19 cellular contexts compared by ENCODE assay signal in the genomic region with DNA sequence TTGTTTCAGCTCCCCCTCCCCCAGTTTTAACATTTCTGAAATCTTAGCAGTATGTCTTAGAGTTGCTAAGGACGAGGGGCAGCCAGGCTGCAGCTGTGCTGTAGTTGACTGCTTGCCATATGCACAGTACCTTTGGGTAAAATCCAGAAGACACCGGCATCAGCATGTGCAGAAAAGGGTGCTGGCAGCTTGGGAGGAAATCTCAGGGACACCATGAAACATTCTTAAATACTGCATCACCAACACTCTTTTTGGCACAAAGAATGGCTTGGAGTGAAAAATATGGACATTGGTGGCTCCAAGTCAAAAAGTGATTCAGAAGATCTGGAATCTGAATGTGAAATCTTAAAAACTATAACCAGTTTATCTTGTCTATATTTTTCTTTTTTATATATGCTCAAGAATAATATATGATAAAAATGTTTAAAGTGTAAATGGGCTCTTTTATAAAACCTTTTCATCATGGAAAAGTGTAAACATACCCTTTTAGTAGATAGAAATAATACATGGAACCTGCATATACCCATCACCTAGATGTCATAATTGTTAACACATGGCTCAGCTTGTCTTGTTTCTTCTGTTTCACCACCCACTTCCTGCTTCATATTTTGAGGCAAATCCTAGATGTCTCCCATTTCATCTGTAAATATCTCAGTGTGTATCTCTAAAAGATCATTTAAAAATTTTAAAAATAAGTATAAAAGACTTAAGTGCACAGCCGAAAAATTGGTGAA. TPM values are rescaled to one million over a fixed set of nuclear protein-coding genes. Genes with fewer than 3 reads are reported as not detected.
DNase-seq lines count a peak whose midpoint lies in the region; ATAC-seq lines count a peak whose summit lies in the region.
"Had no signal": no experiment of that assay in that cellular context is flagged by ENCODE, and none has a peak within 500 bp of the region (broad histone marks: within the 10 kb centered on the region; RNA-seq: fewer than 3 reads in every experiment).

No MANE protein-coding gene starts in this region.

- H3K4me3 Mint-ChIP-seq in CD4-positive, CD25-positive, alpha-beta regulatory T cell = peak overlapping the region; percentile 16 to 63 (median 33)
- peak overlapping the region in 7 of 10 donors; percentile 33 to 79 (median 51) for H3K4me3 Mint-ChIP-seq in naive thymus-derived CD8-positive, alpha-beta T cell
- H3K4me3 Mint-ChIP-seq: GM23338; stimulated activated naive CD8-positive, alpha-beta T cell treated with anti-CD3 and anti-CD28 coated beads, Interleukin-15, Interleukin-2, amounts not matched to agents 100 ng/mL and 50 ng/mL, for 24 hours had no signal

- no peaks in the 10 kb centered on the region for H3K9me3 ChIP-seq in CD4-positive, CD25-positive, alpha-beta regulatory T cell (ENCODE audit: control insufficient read depth in 2 of 2, low read length in 2 of 2)
- H3K9me3 ChIP-seq: SJCRH30 had no signal

- ATAC-seq in CD4-positive, CD25-positive, alpha-beta regulatory T cell (ENCODE audit: low read depth in 2 of 2) = no peak
- ATAC-seq in naive thymus-derived CD8-positive, alpha-beta T cell = no peak
- ATAC-seq: activated CD4-positive, CD25-positive, alpha-beta regulatory T cell treated with anti-CD3 and anti-CD28 coated beads, Interleukin-2, amount 50 U/mL, for 24 hours; GM23338 had no signal

- H3K27me3 Mint-ChIP-seq in CD4-positive, CD25-positive, alpha-beta regulatory T cell = no peaks in the 10 kb centered on the region
- no peaks in the 10 kb centered on the region for H3K27me3 Mint-ChIP-seq in naive thymus-derived CD8-positive, alpha-beta T cell
- H3K27me3 Mint-ChIP-seq: stimulated activated naive CD8-positive, alpha-beta T cell treated with anti-CD3 and anti-CD28 coated beads, Interleukin-15, Interleukin-2, amounts not matched to agents 100 ng/mL and 50 ng/mL, for 24 hours had no signal

- H3K27ac ChIP-seq in CD4-positive, CD25-positive, alpha-beta regulatory T cell (ENCODE audit: insufficient read depth, low read length, poor library complexity, severe bottlenecking) = peak overlapping the region; percentile 65
- peak overlapping the region; percentile 94 for H3K27ac ChIP-seq in epithelial cell of prostate
- H3K27ac ChIP-seq: parathyroid adenoma, SJCRH30 had no signal

- in situ Hi-C loops in G401 (cut with HindIII; ENCODE audit: low sequenced_read_pairs) = no loop called here

- peaks cover 45 to 93% (median 75%) of the 10 kb centered on the region in 4 donors for H3K4me1 Mint-ChIP-seq in CD4-positive, CD25-positive, alpha-beta regulatory T cell
- peaks cover 25 to 94% (median 72%) of the 10 kb centered on the region in 4 donors for H3K4me1 Mint-ChIP-seq in naive thymus-derived CD8-positive, alpha-beta T cell

- H3K27ac Mint-ChIP-seq in CD4-positive, CD25-positive, alpha-beta regulatory T cell = peak overlapping the region; percentile 88 to 92 (median 91)
- peak overlapping the region in 9 of 10 donors; percentile 65 to 98 (median 93) for H3K27ac Mint-ChIP-seq in naive thymus-derived CD8-positive, alpha-beta T cell

- peaks cover 0 to 3% (median 1%) of the 10 kb centered on the region in 7 donors for H3K9me3 Mint-ChIP-seq in CD4-positive, CD25-positive, alpha-beta regulatory T cell
- peaks cover 0 to 2% (median 0%) of the 10 kb centered on the region in 9 donors for H3K9me3 Mint-ChIP-seq in naive thymus-derived CD8-positive, alpha-beta T cell
- H3K9me3 Mint-ChIP-seq: GM23338 had no signal

- H3K36me3 ChIP-seq in CD4-positive, CD25-positive, alpha-beta regulatory T cell (ENCODE audit: control insufficient read depth, insufficient read depth, low read length) = peaks cover 2% of the 10 kb centered on the region

- H3K27me3 ChIP-seq in CD4-positive, CD25-positive, alpha-beta regulatory T cell (ENCODE audit: control insufficient read depth, insufficient read depth, low read length) = no peaks in the 10 kb centered on the region
- H3K27me3 ChIP-seq: SJCRH30 had no signal

- peaks cover 36% of the 10 kb centered on the region for H3K36me3 Mint-ChIP-seq in CD4-positive, CD25-positive, alpha-beta regulatory T cell
- H3K36me3 Mint-ChIP-seq in naive thymus-derived CD8-positive, alpha-beta T cell = peaks cover 0 to 35% (median 31%) of the 10 kb centered on the region in 3 donors

- peak overlapping the region; percentile 21 for H3K4me3 ChIP-seq in CD4-positive, CD25-positive, alpha-beta regulatory T cell (ENCODE audit: low read depth, low read length)
- H3K4me3 ChIP-seq: GM23338, SJCRH30 had no signal

- peaks cover 99% of the 10 kb centered on the region for H3K4me1 ChIP-seq in CD4-positive, CD25-positive, alpha-beta regulatory T cell (ENCODE audit: control insufficient read depth, insufficient read depth, low read length, poor library complexity, severe bottlenecking)
- H3K4me1 ChIP-seq: parathyroid adenoma, SJCRH30 had no signal

- DNase-seq in CD4-positive, CD25-positive, alpha-beta regulatory T cell = peak in 1 of 3 donors; percentile 32
- DNase-seq in RPMI7951 (ENCODE audit: low read depth) (peak; percentile 66), epithelial cell of prostate (ENCODE audit: low read depth, low spot score) (no peak), SW480 (ENCODE audit: low spot score) (no peak), G401 (ENCODE audit: low spot score) (no peak)
- DNase-seq in naive thymus-derived CD8-positive, alpha-beta T cell = no peak
- DNase-seq in activated CD4-positive, CD25-positive, alpha-beta regulatory T cell (lab: John Stamatoyannopoulos, UW) = no peak
- DNase-seq in stimulated activated naive CD4-positive, alpha-beta T cell (lab: John Stamatoyannopoulos, UW) = no peak
- DNase-seq: Calu3, NCI-H1436, NCI-H774, SJCRH30 had no signal

- POLR2A ChIA-PET in naive thymus-derived CD8-positive, alpha-beta T cell (lab: Charles Lee) = interaction anchor here (1.0 to 2.7 kb wide), 5 partner anchors 13 to 46 kb away, joined by 3 to 28 read pairs (median 9); partner anchors contain the start of gene PLEKHA1

RNA-seq across cellular contexts. Expression of gene ARMS2, which starts 34.4 kb away (rescaled TPM):
- not detected for total RNA-seq in CD4-positive, CD25-positive, alpha-beta regulatory T cell
- not detected for polyA plus RNA-seq in CD4-positive, CD25-positive, alpha-beta regulatory T cell
- not detected in 2 replicates for total RNA-seq in RPMI7951 (2014; rRNA removed; shearing (Covaris generic))
- not detected for total RNA-seq in naive thymus-derived CD8-positive, alpha-beta T cell
- not detected for polyA plus RNA-seq in naive thymus-derived CD8-positive, alpha-beta T cell
- total RNA-seq in G401 (2014; rRNA removed; shearing (Covaris generic)) = not detected in 2 replicates
- total RNA-seq: Calu3, cerebellum, glomerular endothelial cell, GM23338, SJCRH30 had no signal
- polyA plus RNA-seq: GM23338, liver had no signal

RNA-seq across cellular contexts. Expression of gene HTRA1, which starts 41.3 kb away (rescaled TPM):
- not detected for total RNA-seq in CD4-positive, CD25-positive, alpha-beta regulatory T cell
- not detected for polyA plus RNA-seq in CD4-positive, CD25-positive, alpha-beta regulatory T cell
- total RNA-seq in RPMI7951 (2014; rRNA removed; shearing (Covaris generic)) = 136 and 182 TPM in 2 replicates
- total RNA-seq in naive thymus-derived CD8-positive, alpha-beta T cell = not detected
- not detected for polyA plus RNA-seq in naive thymus-derived CD8-positive, alpha-beta T cell
- 4.5 and 9.2 TPM in 2 replicates for total RNA-seq in G401 (2014; rRNA removed; shearing (Covaris generic))

RNA-seq across cellular contexts. Expression of gene PLEKHA1, which starts 45.5 kb away (rescaled TPM):
- total RNA-seq in CD4-positive, CD25-positive, alpha-beta regulatory T cell = 35.9 TPM
- polyA plus RNA-seq in CD4-positive, CD25-positive, alpha-beta regulatory T cell = 100 to 1,000 TPM in 2 of 4 donors, 10 to 100 TPM in 2; 77.4 to 112 (median 95.5) TPM
- 10.0 and 15.8 TPM in 2 replicates for total RNA-seq in RPMI7951 (2014; rRNA removed; shearing (Covaris generic))
- 10 to 100 TPM; 71.4 to 78.0 TPM for total RNA-seq in naive thymus-derived CD8-positive, alpha-beta T cell
- polyA plus RNA-seq in naive thymus-derived CD8-positive, alpha-beta T cell = 10 to 100 TPM; 76.9 to 91.6 (median 90.9) TPM
- total RNA-seq in G401 (2014; rRNA removed; shearing (Covaris generic)) = 10.9 and 21.3 TPM in 2 replicates

Comparison
In these comparisons a context has a peak if more than half of its experiments do, and no peak if none do; other contexts are left out.
1. RNA of gene HTRA1, which starts 41.3 kb away (total RNA-seq): 136 to 182 TPM in RPMI7951; 4.5 to 9.2 TPM in G401, not detected in CD4-positive, CD25-positive, alpha-beta regulatory T cell (single experiment) and not detected in naive thymus-derived CD8-positive, alpha-beta T cell; every median in the first group is over 10 times any median in the second.